ENCODE assay signal across 8 cellular contexts in the genomic region with DNA sequence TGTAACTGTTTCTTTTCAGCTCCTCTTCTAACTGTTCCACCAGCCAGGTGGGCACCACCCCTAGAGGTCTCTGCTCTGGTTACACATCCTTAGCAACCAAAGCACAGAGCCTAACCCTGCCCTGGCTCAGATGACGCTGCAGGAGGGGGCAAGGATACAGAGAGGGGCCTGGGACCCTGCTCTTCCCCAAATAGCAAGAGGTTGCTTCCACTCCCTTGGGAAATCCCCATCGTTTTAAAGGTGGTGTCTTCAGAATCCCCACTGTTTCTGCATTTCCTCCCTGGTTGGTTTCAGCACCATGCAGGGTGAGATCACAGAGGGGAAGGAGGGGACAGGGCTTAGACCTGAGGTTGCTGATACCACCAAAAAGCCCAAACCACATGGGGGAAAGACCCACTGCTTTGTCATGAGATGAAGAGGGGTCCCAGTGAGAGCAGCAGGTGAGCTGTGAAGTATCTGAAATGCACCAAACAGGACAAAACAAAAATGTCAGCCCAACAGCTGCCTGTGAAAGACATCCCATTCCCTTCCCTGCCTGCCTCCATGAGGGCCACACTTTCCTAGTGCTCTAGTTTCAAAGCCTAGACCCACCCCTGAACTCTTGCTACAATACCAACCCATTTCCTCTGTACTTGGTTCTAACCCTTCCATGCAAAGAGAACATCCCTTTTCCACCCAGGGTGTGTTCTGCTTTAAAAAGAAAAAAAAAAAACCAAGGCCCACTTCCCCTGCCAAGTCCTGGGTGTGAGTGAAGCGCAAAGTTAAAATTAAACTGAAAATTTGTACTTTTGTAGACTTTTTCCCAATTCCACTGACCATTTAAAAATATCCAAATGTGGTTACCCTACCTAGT. TPM values are rescaled to one million over a fixed set of nuclear protein-coding genes. Genes with fewer than 3 reads are reported as not detected.
DNase-seq lines count a peak whose midpoint lies in the region; ATAC-seq and TF ChIP-seq lines count a peak whose summit lies in the region.

No MANE protein-coding gene starts in this region.

- DNase-seq in left ventricle myocardium inferior = no peak
- DNase-seq in cardiac septum (ENCODE audit: low spot score) = no peak
- peak; percentile 68 for DNase-seq in activated CD8-positive, alpha-beta memory T cell treated with anti-CD3 and anti-CD28 coated beads, Interleukin-2, amount 50 U/mL, for 48 hours
- DNase-seq in natural killer cell = peak; percentile 65
- DNase-seq in NCI-H1417 treated with DMSO at 0.1 percent for 48 hours (lab: John Stamatoyannopoulos, UW) = no peak
- DNase-seq in UCSD-AML1 (lab: John Stamatoyannopoulos, UW; ENCODE audit: unreplicated experiment) = no peak
- DNase-seq in amygdala (lab: John Stamatoyannopoulos, UW) = no peak

- no peaks in the 10 kb centered on the region for H3K9me3 Mint-ChIP-seq in natural killer cell

- H3K4me1 ChIP-seq in left ventricle myocardium inferior = peaks cover 98% of the 10 kb centered on the region

- H3K4me1 Mint-ChIP-seq in natural killer cell = peaks cover 85 to 87% of the 10 kb centered on the region in 2 donors

- intact Hi-C loops in left ventricle myocardium inferior (cut with micrococcal nuclease) (no loop called here), cardiac septum (cut with DNase I) (loop anchor here (10.0 kb wide), 1 partner anchor 87 kb away; no protein-coding TSS in a partner anchor), natural killer cell (cut with micrococcal nuclease) (loop anchor here (1.0 to 2.0 kb wide), 2 partner anchors 25 to 30 kb away; no protein-coding TSS in a partner anchor)

- no peaks in the 10 kb centered on the region for H3K27me3 Mint-ChIP-seq in natural killer cell (ENCODE audit: low read depth in 2 of 2)

- peak; percentile 29 for ATAC-seq in HG03575 (IDR thresholded peaks at IDR 0.05; ENCODE audit: extremely low read depth, insufficient number of reproducible peaks, low FRiP score, unreplicated experiment)
- ATAC-seq in natural killer cell = peak; percentile 72 to 86 (median 83)

- H3K36me3 Mint-ChIP-seq in natural killer cell = no peaks in the 10 kb centered on the region

- peak overlapping the region; percentile 92 to 100 for H3K27ac Mint-ChIP-seq in natural killer cell

- H3K4me3 Mint-ChIP-seq in natural killer cell = peak overlapping the region; percentile 89

- no peaks in the 10 kb centered on the region for H3K9me3 ChIP-seq in left ventricle myocardium inferior (replicated peaks)

- H3K27me3 ChIP-seq in left ventricle myocardium inferior (ENCODE audit: low read depth) = no peaks in the 10 kb centered on the region

- no peak overlapping the region for H3K4me3 ChIP-seq in left ventricle myocardium inferior

- H3K27ac ChIP-seq in left ventricle myocardium inferior (replicated peaks) = peak overlapping the region; percentile 79

- peaks cover 7% of the 10 kb centered on the region for H3K36me3 ChIP-seq in left ventricle myocardium inferior

- TF ChIP-seq CTCF in left ventricle myocardium inferior (IDR thresholded peaks at IDR 0.05; ENCODE audit: borderline replicate concordance) (no peak), natural killer cell (IDR thresholded peaks at IDR 0.05) (no peak)

RNA-seq across cellular contexts. Expression of gene ANP32A, which starts 29.0 kb away (rescaled TPM):
- total RNA-seq in left ventricle myocardium inferior (150 TPM), cardiac septum (180 TPM), natural killer cell (100 to 1,000 TPM; 133 to 150 (median 148) TPM)

Comparison
In these comparisons a context has a peak if more than half of its experiments do, and no peak if none do; other contexts are left out.
1. DNase-seq: peak in activated CD8-positive, alpha-beta memory T cell treated with anti-CD3 and anti-CD28 coated beads, Interleukin-2, amount 50 U/mL, for 48 hours (single experiment) and natural killer cell (single experiment); none in left ventricle myocardium inferior (single experiment), cardiac septum (single experiment), NCI-H1417 treated with DMSO at 0.1 percent for 48 hours (single experiment), UCSD-AML1 (single experiment) and amygdala (0 of 56).